6 cellular contexts compared by ENCODE assay signal in the genomic region with DNA sequence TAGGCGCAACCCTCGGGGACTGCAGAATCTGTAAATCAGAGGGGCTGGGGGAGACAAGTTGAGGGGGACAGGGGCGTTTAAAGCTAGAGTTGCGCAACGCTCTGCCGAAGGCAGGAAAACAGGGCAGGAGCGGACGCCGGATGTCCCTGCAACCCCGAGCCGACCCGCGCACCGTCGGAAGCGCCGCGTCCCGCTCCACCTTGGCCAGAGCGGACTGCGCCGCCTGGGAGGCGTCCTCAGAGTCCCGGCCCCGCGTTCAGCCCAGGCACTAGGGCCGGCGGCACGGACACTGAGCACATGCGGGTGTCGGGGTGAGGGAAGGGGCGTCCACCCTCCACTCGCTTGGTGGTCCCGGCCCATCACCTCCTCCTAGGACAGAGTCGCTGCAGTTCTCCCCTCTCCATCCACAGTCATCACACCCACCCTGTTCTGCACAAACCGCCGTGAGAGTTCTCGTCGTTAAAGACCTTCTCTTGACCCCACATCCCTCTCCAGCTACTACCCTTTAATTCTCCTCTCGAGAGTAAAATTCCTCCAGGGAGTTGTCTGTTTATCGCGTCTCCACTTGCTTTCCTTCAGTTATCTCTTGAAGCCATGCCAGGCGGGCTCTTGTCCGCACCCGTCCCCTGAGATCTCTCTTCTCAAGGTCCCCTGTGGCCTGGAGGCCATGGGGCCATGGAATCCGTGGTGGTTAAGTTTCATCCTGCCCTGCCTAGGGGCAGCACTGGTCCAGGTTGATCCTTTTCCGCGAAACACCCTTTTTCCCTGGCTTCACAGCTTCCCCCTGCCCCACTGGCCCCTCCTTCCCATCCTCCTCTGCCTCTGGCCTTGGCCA. TPM values are rescaled to one million over a fixed set of nuclear protein-coding genes. Genes with fewer than 3 reads are reported as not detected.
DNase-seq lines count a peak whose midpoint lies in the region; ATAC-seq and TF ChIP-seq lines count a peak whose summit lies in the region.

No MANE protein-coding gene starts in this region.

- H3K36me3 ChIP-seq in ACC112 (ENCODE audit: insufficient read depth, low read length) (peaks cover 3% of the 10 kb centered on the region; the same call in 1 of the 2 replicates), HUES48 (ENCODE audit: control insufficient read depth, insufficient read depth, low read length) (peaks cover 16% of the 10 kb centered on the region)

- no peaks in the 10 kb centered on the region for H3K9me3 Mint-ChIP-seq in endothelial cell (ENCODE audit: unreplicated experiment)

- H2AFZ ChIP-seq in ACC112 (ENCODE audit: low read length, unreplicated experiment), result no peak overlapping the region

- peak; percentile 68 for DNase-seq in endothelial cell (ENCODE audit: low spot score)

- peaks cover 21% of the 10 kb centered on the region for H3K79me2 ChIP-seq in ACC112 (ENCODE audit: control insufficient read depth, insufficient read depth, low read length, unreplicated experiment)

- peak overlapping the region; percentile 87 for H3K27ac Mint-ChIP-seq in endothelial cell (ENCODE audit: unreplicated experiment)

- peak overlapping the region; percentile 89 for H3K4me3 Mint-ChIP-seq in endothelial cell (ENCODE audit: unreplicated experiment)

- ATAC-seq in GM19324 (IDR thresholded peaks at IDR 0.05; ENCODE audit: low FRiP score, unreplicated experiment) (no peak), HG02938 (IDR thresholded peaks at IDR 0.05; ENCODE audit: unreplicated experiment) (no peak)

- no peaks in the 10 kb centered on the region for H3K9me3 ChIP-seq in HUES48 (ENCODE audit: control insufficient read depth, insufficient read depth, low read length)

- H3K4me1 Mint-ChIP-seq in endothelial cell (ENCODE audit: unreplicated experiment), result peaks cover 36% of the 10 kb centered on the region

- no peaks in the 10 kb centered on the region for H3K27me3 ChIP-seq in ACC112 (ENCODE audit: insufficient read depth, low read length)
- H3K27me3 ChIP-seq in HUES48 (ENCODE audit: control insufficient read depth, insufficient read depth, low read length), result peaks cover 16% of the 10 kb centered on the region

- peaks cover 10% of the 10 kb centered on the region for H3K27me3 Mint-ChIP-seq in endothelial cell (ENCODE audit: unreplicated experiment)

- no peak for TF ChIP-seq CTCF in endothelial cell (IDR thresholded peaks at IDR 0.05; ENCODE audit: unreplicated experiment)

- peaks cover 14% of the 10 kb centered on the region for H3K36me3 Mint-ChIP-seq in endothelial cell (ENCODE audit: low read depth, unreplicated experiment)

- H3K4me3 ChIP-seq in ACC112 (ENCODE audit: low read depth, low read length) (peak overlapping the region; percentile 78), HUES48 (ENCODE audit: low read depth, low read length) (peak overlapping the region; percentile 66), skin epidermis (peak overlapping the region; percentile 60 to 79 (median 71))

- no peak overlapping the region; the same call in 1 of the 2 replicates for H3K27ac ChIP-seq in ACC112 (ENCODE audit: low read depth, low read length)
- peak overlapping the region; percentile 98 for H3K27ac ChIP-seq in HUES48 (ENCODE audit: low read depth, low read length)
- H3K27ac ChIP-seq in skin epidermis, result peak overlapping the region in 15 of 21 experiments; percentile 1 to 96 (median 88)

- H3K4me1 ChIP-seq in ACC112 (ENCODE audit: control insufficient read depth, insufficient read depth, low read length, unreplicated experiment) (peaks cover 44% of the 10 kb centered on the region), HUES48 (ENCODE audit: control insufficient read depth, insufficient read depth, low read length) (peaks cover 41% of the 10 kb centered on the region)

- H3K9ac ChIP-seq in HUES48 (ENCODE audit: low read depth, low read length), result no peak overlapping the region; the same call in 1 of the 2 replicates

RNA-seq across cellular contexts. Expression of gene PDLIM7, which starts 0.8 kb away (rescaled TPM):
- total RNA-seq in endothelial cell (ENCODE audit: unreplicated experiment), result 238 TPM

RNA-seq across cellular contexts. Expression of gene DOK3, which starts 11.4 kb away (rescaled TPM):
- total RNA-seq in endothelial cell (ENCODE audit: unreplicated experiment), result 51.4 TPM

RNA-seq across cellular contexts. Expression of gene DDX41, which starts 18.5 kb away (rescaled TPM):
- 125 TPM for total RNA-seq in endothelial cell (ENCODE audit: unreplicated experiment)

RNA-seq across cellular contexts. Expression of gene DBN1, which starts 24.8 kb away (rescaled TPM):
- 315 TPM for total RNA-seq in endothelial cell (ENCODE audit: unreplicated experiment)

RNA-seq across cellular contexts. Expression of gene PRR7, which starts 51.6 kb away (rescaled TPM):
- 0.97 TPM for total RNA-seq in endothelial cell (ENCODE audit: unreplicated experiment)
